Comparison of ENCODE assay signal across 34 cellular contexts in the genomic region with DNA sequence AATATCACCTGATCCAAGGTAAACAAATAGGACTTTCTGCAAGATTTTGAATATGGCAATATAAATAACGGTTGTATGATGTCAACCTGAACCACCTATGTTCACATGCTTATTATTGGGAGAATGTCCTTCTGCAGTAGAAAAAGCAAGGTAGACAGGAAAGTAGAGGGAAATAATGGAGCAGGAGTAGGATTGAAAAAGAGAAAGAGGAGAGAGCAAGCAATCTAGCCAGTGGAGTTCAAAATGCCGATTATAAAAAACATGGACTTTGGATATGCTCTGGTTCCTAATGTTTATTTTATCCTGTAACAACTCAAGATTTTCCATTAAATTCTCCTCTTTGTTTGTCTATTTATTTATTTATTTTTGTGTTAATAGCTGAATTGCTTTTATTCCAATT.
"Had no signal": no experiment of that assay in that cellular context is flagged by ENCODE, and none has a peak within 500 bp of the region (broad histone marks: within the 10 kb centered on the region; RNA-seq: fewer than 3 reads in every experiment).

No MANE protein-coding gene starts in this region.

- H3K27me3 ChIP-seq: MG63 had no signal

- H3K36me3 ChIP-seq: MG63 had no signal

- DNase-seq: Karpas-422, Kasumi-1, MG63, MM.1S, MV-4-11, NCI-H1048, NCI-H1092, NCI-H1092 treated with DMSO at 0.1 percent for 48 hours, NCI-H1105, NCI-H1105 treated with DMSO at 0.1 percent for 48 hours, NCI-H1417, NCI-H1417 treated with DMSO at 0.1 percent for 48 hours, NCI-H1436, NCI-H1436 treated with DMSO at 0.1 percent for 48 hours, NCI-H146, NCI-H1694, NCI-H1694 treated with DMSO at 0.1 percent for 48 hours, NCI-H187, NCI-H187 treated with DMSO at 0.1 percent for 48 hours, NCI-H1930, NCI-H2029, NCI-H2029 treated with DMSO at 0.1 percent for 48 hours, NCI-H2081, NCI-H2081 treated with DMSO at 0.1 percent for 48 hours, NCI-H2107, NCI-H2171, NCI-H2171 treated with DMSO at 0.1 percent for 48 hours, NCI-H2227 treated with DMSO at 0.1 percent for 48 hours, NCI-H345, NCI-H446, NCI-H446 treated with DMSO at 0.1 percent for 48 hours, NCI-H510A, NCI-H510A treated with DMSO at 0.1 percent for 48 hours, NCI-H524 had no signal

- H3K9me3 ChIP-seq: MG63 had no signal

- H3K4me3 ChIP-seq: MG63 had no signal
